Comparison of ENCODE assay signal across 21 cellular contexts in the genomic region with DNA sequence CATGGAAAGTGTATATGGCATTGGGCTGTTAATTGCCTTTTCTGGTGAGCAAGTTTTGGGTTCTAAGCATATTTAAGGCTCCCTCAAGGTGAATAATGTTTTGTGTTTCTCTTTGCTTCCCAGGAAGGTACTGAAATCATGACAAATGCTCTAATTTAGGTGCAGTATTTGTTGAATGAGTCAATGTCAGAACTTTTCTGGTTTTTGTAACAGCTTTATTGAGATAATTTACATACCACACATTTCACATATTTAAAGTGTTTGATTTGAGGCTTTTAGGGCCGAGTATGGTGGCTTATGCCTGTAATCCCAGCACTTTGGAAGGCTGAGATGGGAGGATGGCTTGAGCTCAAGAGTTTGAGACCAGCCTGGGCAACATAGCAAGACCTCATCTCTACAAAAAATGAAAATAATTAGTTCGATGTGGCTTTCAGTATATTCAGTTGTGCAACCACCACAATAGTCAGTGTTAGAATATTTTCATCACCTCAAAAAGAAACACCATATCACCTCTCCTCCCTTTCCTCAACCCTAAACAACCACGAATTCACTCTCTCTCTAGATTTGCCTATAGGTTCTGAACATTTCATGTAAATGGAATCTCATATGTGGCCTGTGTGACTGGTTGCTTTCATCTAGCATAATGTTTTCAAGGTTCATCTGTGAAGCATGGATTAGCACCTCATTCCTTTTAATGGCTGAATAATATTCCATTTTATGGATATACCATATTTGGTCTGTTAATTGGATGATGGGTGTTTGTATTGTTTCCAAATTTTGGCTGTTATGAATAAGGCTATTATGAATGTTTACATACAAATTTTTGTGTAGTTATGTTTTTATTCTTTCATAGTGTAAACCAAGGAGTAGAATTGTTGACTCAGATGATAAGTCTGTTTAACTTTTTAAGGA. TPM values are rescaled to one million over a fixed set of nuclear protein-coding genes. Genes with fewer than 3 reads are reported as not detected.
A peak's percentile ranks its signal among the peaks of the same experiment; 100 is the strongest.
DNase-seq lines count a peak whose midpoint lies in the region; ATAC-seq and TF ChIP-seq lines count a peak whose summit lies in the region.
"Had no signal": no experiment of that assay in that cellular context is flagged by ENCODE, and none has a peak within 500 bp of the region (broad histone marks: within the 10 kb centered on the region; RNA-seq: fewer than 3 reads in every experiment).

No MANE protein-coding gene starts in this region.

- no peaks in the 10 kb centered on the region for H3K9me3 ChIP-seq in T-helper 17 cell (ENCODE audit: control insufficient read depth, low read length, poor library complexity, severe bottlenecking)
- no peaks in the 10 kb centered on the region for H3K9me3 ChIP-seq in effector memory CD4-positive, alpha-beta T cell (ENCODE audit: control insufficient read depth, low read length)
- H3K9me3 ChIP-seq: SJCRH30 had no signal

- peaks cover 0 to 2% of the 10 kb centered on the region in 2 donors for H3K27me3 Mint-ChIP-seq in natural killer cell treated with Interleukin-12 subunit alpha and Interleukin-12 subunit beta and Interleukin-15 and Interleukin-18, amount 100 ng/mL, for 72 hours
- H3K27me3 Mint-ChIP-seq in natural killer cell (ENCODE audit: low read depth in 2 of 2) (peaks cover 4 to 6% of the 10 kb centered on the region in 2 donors), T-helper 17 cell (no peaks in the 10 kb centered on the region)
- H3K27me3 Mint-ChIP-seq: CD8-positive, alpha-beta memory T cell had no signal

- peaks cover 2% of the 10 kb centered on the region for H3K36me3 ChIP-seq in effector memory CD4-positive, alpha-beta T cell (ENCODE audit: control insufficient read depth, insufficient read depth, low read length)

- H3K4me3 Mint-ChIP-seq in natural killer cell treated with Interleukin-12 subunit alpha and Interleukin-12 subunit beta and Interleukin-15 and Interleukin-18, amount 100 ng/mL, for 72 hours = no peak overlapping the region
- H3K4me3 Mint-ChIP-seq in natural killer cell = no peak overlapping the region
- H3K4me3 Mint-ChIP-seq in T-helper 17 cell = no peak overlapping the region
- no peak overlapping the region for H3K4me3 Mint-ChIP-seq in stimulated activated effector memory CD8-positive, alpha-beta T cell treated with anti-CD3 and anti-CD28 coated beads, Interleukin-12 subunit alpha, Interleukin-12 subunit beta, amount 100 ng/mL, for 72 hours
- H3K4me3 Mint-ChIP-seq: CD8-positive, alpha-beta memory T cell had no signal

- DNase-seq in natural killer cell treated with Interleukin-12 subunit alpha and Interleukin-12 subunit beta and Interleukin-15 and Interleukin-18, amount 100 ng/mL, for 72 hours (ENCODE audit: low spot score) = no peak
- DNase-seq in natural killer cell (no peak), T-helper 17 cell (no peak), NOMO-1 treated with DMSO at 0.1 percent for 48 hours (lab: John Stamatoyannopoulos, UW; ENCODE audit: unreplicated experiment) (no peak), islet precursor cell (no peak)
- DNase-seq in stimulated activated effector memory CD8-positive, alpha-beta T cell treated with anti-CD3 and anti-CD28 coated beads, Interleukin-12 subunit alpha, Interleukin-12 subunit beta, amount 100 ng/mL, for 72 hours (ENCODE audit: low spot score in 2 of 2) = no peak
- no peak for DNase-seq in effector memory CD4-positive, alpha-beta T cell
- DNase-seq: ACHN; CD8-positive, alpha-beta memory T cell; DND-41; GF-D8; IMR-90; Kasumi-1; NCI-H187 treated with DMSO at 0.1 percent for 48 hours; NCI-H2171 treated with DMSO at 0.1 percent for 48 hours; NCI-H510A treated with DMSO at 0.1 percent for 48 hours; OCI-M1; SJCRH30 had no signal

- H3K4me1 Mint-ChIP-seq in natural killer cell treated with Interleukin-12 subunit alpha and Interleukin-12 subunit beta and Interleukin-15 and Interleukin-18, amount 100 ng/mL, for 72 hours (ENCODE audit: low read depth in 2 of 2) = peaks cover 48 to 61% of the 10 kb centered on the region in 2 donors
- peaks cover 37 to 56% of the 10 kb centered on the region in 2 donors for H3K4me1 Mint-ChIP-seq in natural killer cell
- peaks cover 68% of the 10 kb centered on the region for H3K4me1 Mint-ChIP-seq in T-helper 17 cell
- H3K4me1 Mint-ChIP-seq in stimulated activated effector memory CD8-positive, alpha-beta T cell treated with anti-CD3 and anti-CD28 coated beads, Interleukin-12 subunit alpha, Interleukin-12 subunit beta, amount 100 ng/mL, for 72 hours = peaks cover 73% of the 10 kb centered on the region

- no peak overlapping the region for H3K27ac ChIP-seq in effector memory CD4-positive, alpha-beta T cell (ENCODE audit: insufficient read depth, low read length, poor library complexity, severe bottlenecking)
- H3K27ac ChIP-seq: RWPE1, SJCRH30 had no signal

- peak overlapping the region in 1 of 2 donors; percentile 8 for H3K27ac Mint-ChIP-seq in natural killer cell treated with Interleukin-12 subunit alpha and Interleukin-12 subunit beta and Interleukin-15 and Interleukin-18, amount 100 ng/mL, for 72 hours
- H3K27ac Mint-ChIP-seq in natural killer cell (no peak overlapping the region), T-helper 17 cell (peak overlapping the region; percentile 92)
- no peak overlapping the region for H3K27ac Mint-ChIP-seq in stimulated activated effector memory CD8-positive, alpha-beta T cell treated with anti-CD3 and anti-CD28 coated beads, Interleukin-12 subunit alpha, Interleukin-12 subunit beta, amount 100 ng/mL, for 72 hours

- no peak for TF ChIP-seq CTCF in natural killer cell (IDR thresholded peaks at IDR 0.05)

- peaks cover 4% of the 10 kb centered on the region for H3K36me3 Mint-ChIP-seq in natural killer cell treated with Interleukin-12 subunit alpha and Interleukin-12 subunit beta and Interleukin-15 and Interleukin-18, amount 100 ng/mL, for 72 hours
- H3K36me3 Mint-ChIP-seq in natural killer cell (peaks cover 6% of the 10 kb centered on the region), T-helper 17 cell (ENCODE audit: low read depth) (peaks cover 5% of the 10 kb centered on the region)
- peaks cover 12% of the 10 kb centered on the region for H3K36me3 Mint-ChIP-seq in stimulated activated effector memory CD8-positive, alpha-beta T cell treated with anti-CD3 and anti-CD28 coated beads, Interleukin-12 subunit alpha, Interleukin-12 subunit beta, amount 100 ng/mL, for 72 hours

- no peaks in the 10 kb centered on the region for H3K27me3 ChIP-seq in effector memory CD4-positive, alpha-beta T cell (replicated peaks; ENCODE audit: control insufficient read depth, insufficient read depth, low read length, poor library complexity, severe bottlenecking)
- H3K27me3 ChIP-seq: SJCRH30 had no signal

- intact Hi-C loops in natural killer cell (cut with micrococcal nuclease) = no loop called here

- H3K9me3 Mint-ChIP-seq in natural killer cell treated with Interleukin-12 subunit alpha and Interleukin-12 subunit beta and Interleukin-15 and Interleukin-18, amount 100 ng/mL, for 72 hours = no peaks in the 10 kb centered on the region
- no peaks in the 10 kb centered on the region for H3K9me3 Mint-ChIP-seq in natural killer cell
- peaks cover 2% of the 10 kb centered on the region for H3K9me3 Mint-ChIP-seq in stimulated activated effector memory CD8-positive, alpha-beta T cell treated with anti-CD3 and anti-CD28 coated beads, Interleukin-12 subunit alpha, Interleukin-12 subunit beta, amount 100 ng/mL, for 72 hours
- H3K9me3 Mint-ChIP-seq: CD8-positive, alpha-beta memory T cell had no signal

- peak; percentile 60 to 78 for ATAC-seq in natural killer cell treated with Interleukin-12 subunit alpha and Interleukin-12 subunit beta and Interleukin-15 and Interleukin-18, amount 100 ng/mL, for 72 hours
- no peak for ATAC-seq in natural killer cell
- peak; percentile 80 for ATAC-seq in HG02610 (IDR thresholded peaks at IDR 0.05; ENCODE audit: unreplicated experiment)
- ATAC-seq in T-helper 17 cell = no peak
- peak; percentile 78 for ATAC-seq in stimulated activated effector memory CD8-positive, alpha-beta T cell treated with anti-CD3 and anti-CD28 coated beads, Interleukin-12 subunit alpha, Interleukin-12 subunit beta, amount 100 ng/mL, for 72 hours
- ATAC-seq: HCT116 had no signal

- H3K4me3 ChIP-seq in effector memory CD4-positive, alpha-beta T cell (ENCODE audit: insufficient read depth, low read depth, low read length, poor library complexity, severe bottlenecking) = no peak overlapping the region
- H3K4me3 ChIP-seq: SJCRH30 had no signal

- peaks cover 20% of the 10 kb centered on the region for H3K4me1 ChIP-seq in effector memory CD4-positive, alpha-beta T cell (ENCODE audit: control insufficient read depth, insufficient read depth, low read length, poor library complexity, severe bottlenecking)
- H3K4me1 ChIP-seq: SJCRH30 had no signal

RNA-seq across cellular contexts. Expression of gene MGAT5, which starts 54.9 kb away (rescaled TPM):
- total RNA-seq in natural killer cell treated with Interleukin-12 subunit alpha and Interleukin-12 subunit beta and Interleukin-15 and Interleukin-18, amount 100 ng/mL, for 72 hours = 10 to 100 TPM; 58.1 to 99.5 TPM
- total RNA-seq in natural killer cell (10 to 100 TPM; 39.7 to 58.2 (median 57.0) TPM), T-helper 17 cell (100 to 1,000 TPM; 120 to 127 TPM)

Comparison
In these comparisons a context has a peak if more than half of its experiments do, and no peak if none do; other contexts are left out.
1. ATAC-seq: peak in natural killer cell treated with Interleukin-12 subunit alpha and Interleukin-12 subunit beta and Interleukin-15 and Interleukin-18, amount 100 ng/mL, for 72 hours (2 of 2), HG02610 (single experiment) and stimulated activated effector memory CD8-positive, alpha-beta T cell treated with anti-CD3 and anti-CD28 coated beads, Interleukin-12 subunit alpha, Interleukin-12 subunit beta, amount 100 ng/mL, for 72 hours (single experiment); none in natural killer cell (0 of 3) and T-helper 17 cell (single experiment).